Comparison of ENCODE assay signal across 8 cellular contexts in the genomic region with DNA sequence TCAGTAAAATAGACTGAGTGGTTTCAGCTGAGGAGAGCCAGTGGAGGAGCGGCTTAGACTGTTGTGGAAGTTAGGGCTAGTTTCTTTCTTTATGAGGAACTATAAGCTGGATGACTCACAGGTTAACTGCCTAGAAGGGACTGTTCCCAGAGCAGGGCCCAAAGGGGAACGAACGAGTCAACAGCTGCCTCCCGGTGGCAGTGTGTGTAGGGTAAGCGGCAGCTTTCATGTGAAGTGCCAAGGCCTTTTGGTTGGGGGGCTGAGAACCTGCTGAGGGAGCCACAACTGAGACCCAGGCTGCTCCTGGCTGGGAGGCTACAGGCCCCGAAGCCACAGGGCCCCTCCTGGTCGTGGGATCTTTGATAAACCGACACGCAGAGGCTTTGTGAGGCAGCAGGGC. TPM values are rescaled to one million over a fixed set of nuclear protein-coding genes. Genes with fewer than 3 reads are reported as not detected.
A peak's percentile ranks its signal among the peaks of the same experiment; 100 is the strongest.
DNase-seq lines count a peak whose midpoint lies in the region; ATAC-seq, FAIRE-seq and TF ChIP-seq lines count a peak whose summit lies in the region.

No MANE protein-coding gene starts in this region.

- no peak overlapping the region for H3K9ac ChIP-seq in endothelial cell of umbilical vein (replicated peaks; ENCODE audit: extremely low read depth, insufficient read depth, low read length)

- H3K4me3 ChIP-seq in endothelial cell of umbilical vein (replicated peaks in 1 of 3; ENCODE audit: insufficient read depth in 1 of 3, low read depth in 1 of 3, low read length in 3 of 3), result no peak overlapping the region
- H3K4me3 ChIP-seq in gastrocnemius medialis, result no peak overlapping the region

- no peak overlapping the region for H2AFZ ChIP-seq in endothelial cell of umbilical vein (ENCODE audit: low read depth, low read length)

- POLR2A ChIA-PET in endothelial cell of umbilical vein (lab: Charles Lee), result no interaction called here

- in situ Hi-C loops in G401 (cut with HindIII; ENCODE audit: low sequenced_read_pairs) (no loop called here), gastrocnemius medialis (cut with MboI; ENCODE audit: low sequenced_read_pairs in 4 of 4) (no loop called here)

- H3K27ac ChIP-seq in endothelial cell of umbilical vein (ENCODE audit: insufficient read depth, low read depth, low read length), result no peak overlapping the region
- peak overlapping the region; percentile 53 to 100 (median 71) for H3K27ac ChIP-seq in gastrocnemius medialis

- H3K27me3 ChIP-seq in endothelial cell of umbilical vein (ENCODE audit: control insufficient read depth in 2 of 2, insufficient read depth in 2 of 2, low read length in 2 of 2) (no peaks in the 10 kb centered on the region), gastrocnemius medialis (no peaks in the 10 kb centered on the region)

- intact Hi-C loops in endothelial cell of umbilical vein (cut with micrococcal nuclease), result no loop called here
- intact Hi-C loops in gastrocnemius medialis (cut with DNase I; ENCODE audit: low total_unique reads), result no loop called here

- H3K79me2 ChIP-seq in endothelial cell of umbilical vein (ENCODE audit: control insufficient read depth, insufficient read depth, low read length), result peaks cover 36% of the 10 kb centered on the region

- H3K9me1 ChIP-seq in endothelial cell of umbilical vein (replicated peaks; ENCODE audit: control insufficient read depth, extremely low read depth, insufficient read depth, low read length), result no peaks in the 10 kb centered on the region

- peaks cover 34 to 70% of the 10 kb centered on the region in 2 experiments for H3K36me3 ChIP-seq in endothelial cell of umbilical vein (ENCODE audit: control insufficient read depth in 2 of 2, extremely low read depth in 1 of 2, insufficient read depth in 2 of 2, low read length in 2 of 2)
- peaks cover 11 to 98% of the 10 kb centered on the region in 2 donors for H3K36me3 ChIP-seq in gastrocnemius medialis

- TF ChIP-seq POLR2A in endothelial cell of umbilical vein (IDR thresholded peaks at IDR 0.05; ENCODE audit: low read depth, low read length), result no peak
- TF ChIP-seq POLR2A in gastrocnemius medialis (IDR thresholded peaks at IDR 0.05), result no peak

- DNase-seq in G401 (ENCODE audit: low spot score) (peak; percentile 20), SIG-M5 (lab: John Stamatoyannopoulos, UW) (peak; percentile 82), endothelial cell of umbilical vein (ENCODE audit: low read depth, low spot score) (peak; percentile 46), gastrocnemius medialis (no peak), ureter (ENCODE audit: low spot score) (no peak)

- FAIRE-seq in endothelial cell of umbilical vein (lab: Jason Lieb, UNC), result peak; percentile 18

- H3K4me1 ChIP-seq in endothelial cell of umbilical vein (ENCODE audit: control insufficient read depth, extremely low read depth, insufficient read depth, low read length) (peaks cover 5% of the 10 kb centered on the region), gastrocnemius medialis (peaks cover 47 to 68% of the 10 kb centered on the region in 2 donors)

- TF ChIP-seq CTCF in endothelial cell of umbilical vein (IDR thresholded peaks at IDR 0.05; ENCODE audit: extremely low read depth in 1 of 2, insufficient read depth in 1 of 2, low read depth in 1 of 2, low read length in 2 of 2) (no peak), gastrocnemius medialis (IDR thresholded peaks at IDR 0.05 in 4 of 5, conservative IDR thresholded peaks at IDR 0.05 in 1 of 5) (no peak)

- no peak overlapping the region for H3K4me2 ChIP-seq in endothelial cell of umbilical vein (ENCODE audit: insufficient read depth, low read length)

- dilution Hi-C loops in endothelial cell of umbilical vein (cut with MboI; ENCODE audit: extremely low pct_ligation_motif_present, low sequenced_read_pairs), result no loop called here

- BruUV-seq in endothelial cell of umbilical vein (replicated peaks; lab: Mats Ljungman, UMichigan), result no TSS peak

- H3K9me3 ChIP-seq in endothelial cell of umbilical vein (replicated peaks; ENCODE audit: control insufficient read depth, insufficient read depth, low read length), result no peaks in the 10 kb centered on the region
- no peaks in the 10 kb centered on the region for H3K9me3 ChIP-seq in gastrocnemius medialis

- peaks cover 5% of the 10 kb centered on the region for H4K20me1 ChIP-seq in endothelial cell of umbilical vein (replicated peaks; ENCODE audit: control insufficient read depth, extremely low read depth, insufficient read depth, low read length)

- ATAC-seq in gastrocnemius medialis, result peak; percentile 21 to 34
- ATAC-seq in HG03442 (IDR thresholded peaks at IDR 0.05; ENCODE audit: unreplicated experiment), result no peak
- no peak for ATAC-seq in GM19023 (IDR thresholded peaks at IDR 0.05; ENCODE audit: unreplicated experiment)
- ATAC-seq in GM18517 (IDR thresholded peaks at IDR 0.05; ENCODE audit: unreplicated experiment), result no peak

- CTCF ChIA-PET in endothelial cell of umbilical vein (lab: Charles Lee), result interaction anchor here (1.0 to 1.3 kb wide), 3 partner anchors 10 to 65 kb away, joined by 3 to 8 read pairs (median 3); no protein-coding TSS in a partner anchor

TF ChIP-seq in endothelial cell of umbilical vein, 7 proteins besides CTCF, POLR2A, EP300 and RAD21:
- TF ChIP-seq EZH2 (IDR thresholded peaks at IDR 0.05; ENCODE audit: borderline replicate concordance, low read depth, low read length, severe bottlenecking), result no peak
- no peak for TF ChIP-seq POLR2AphosphoS5 (IDR thresholded peaks at IDR 0.05; ENCODE audit: insufficient read depth, low read depth, low read length)
- no peak for TF ChIP-seq MAX (IDR thresholded peaks at IDR 0.05; ENCODE audit: insufficient read depth, insufficient read length)
- peak; percentile 23 for TF ChIP-seq JUN (IDR thresholded peaks at IDR 0.05; ENCODE audit: borderline replicate concordance, insufficient read depth, insufficient read length, low read depth)
- TF ChIP-seq FOS (IDR thresholded peaks at IDR 0.05; ENCODE audit: borderline replicate concordance, insufficient read depth, low read length), result peak; percentile 63

RNA-seq across cellular contexts. Expression of gene SQSTM1, which starts 7.0 kb away (rescaled TPM):
- total RNA-seq in G401 (2014; rRNA removed; shearing (Covaris generic)), result 139 and 150 TPM in 2 replicates
- total RNA-seq in endothelial cell of umbilical vein (316 and 346 TPM in 2 replicates), gastrocnemius medialis (1,000 to 10,000 TPM; 1,080 to 1,340 (median 1,178) TPM), ureter (265 TPM)
- polyA plus RNA-seq in endothelial cell of umbilical vein, result 293 and 302 TPM in 2 replicates
- 161 and 215 TPM in 2 replicates for polyA plus RNA-seq in endothelial cell of umbilical vein (2011; cell fraction: cytosol; rRNA removed)
- 318 and 450 TPM in 2 replicates for polyA plus RNA-seq in endothelial cell of umbilical vein (2011; cell fraction: nucleus; rRNA removed)
- 253 and 324 TPM in 2 replicates for polyA plus RNA-seq in endothelial cell of umbilical vein (2012)
- polyA minus RNA-seq in endothelial cell of umbilical vein, result 329 and 383 TPM in 2 replicates
- 322 TPM for polyA minus RNA-seq in endothelial cell of umbilical vein (2011; cell fraction: cytosol; rRNA and poly(A)+ RNA removed)
- polyA minus RNA-seq in endothelial cell of umbilical vein (2011; cell fraction: nucleus; rRNA and poly(A)+ RNA removed), result 164 and 528 TPM in 2 replicates

RNA-seq across cellular contexts. Expression of gene MGAT4B, which starts 21.0 kb away (rescaled TPM):
- 122 and 128 TPM in 2 replicates for total RNA-seq in G401 (2014; rRNA removed; shearing (Covaris generic))
- total RNA-seq in endothelial cell of umbilical vein (226 and 243 TPM in 2 replicates), gastrocnemius medialis (10 to 100 TPM; 28.3 to 86.0 (median 61.4) TPM), ureter (93.8 TPM)
- polyA plus RNA-seq in endothelial cell of umbilical vein, result 243 and 300 TPM in 2 replicates
- 227 and 229 TPM in 2 replicates for polyA plus RNA-seq in endothelial cell of umbilical vein (2011; cell fraction: cytosol; rRNA removed)
- polyA plus RNA-seq in endothelial cell of umbilical vein (2011; cell fraction: nucleus; rRNA removed), result 434 and 609 TPM in 2 replicates
- 211 and 221 TPM in 2 replicates for polyA plus RNA-seq in endothelial cell of umbilical vein (2012)
- 149 and 172 TPM in 2 replicates for polyA minus RNA-seq in endothelial cell of umbilical vein
- 87.2 TPM for polyA minus RNA-seq in endothelial cell of umbilical vein (2011; cell fraction: cytosol; rRNA and poly(A)+ RNA removed)
- 91.5 and 136 TPM in 2 replicates for polyA minus RNA-seq in endothelial cell of umbilical vein (2011; cell fraction: nucleus; rRNA and poly(A)+ RNA removed)

RNA-seq across cellular contexts. Expression of gene MRNIP, which starts 30.9 kb away (rescaled TPM):
- total RNA-seq in G401 (2014; rRNA removed; shearing (Covaris generic)), result 22.0 and 38.5 TPM in 2 replicates
- total RNA-seq in endothelial cell of umbilical vein (17.6 and 19.1 TPM in 2 replicates), gastrocnemius medialis (10 to 100 TPM in 1 of 4 donors, 1 to 10 TPM in 3; 2.9 to 16.1 (median 8.3) TPM), ureter (40.5 TPM)
- 16.4 and 17.1 TPM in 2 replicates for polyA plus RNA-seq in endothelial cell of umbilical vein
- polyA plus RNA-seq in endothelial cell of umbilical vein (2011; cell fraction: cytosol; rRNA removed), result 7.8 and 10.3 TPM in 2 replicates
- polyA plus RNA-seq in endothelial cell of umbilical vein (2011; cell fraction: nucleus; rRNA removed), result 118 and 121 TPM in 2 replicates
- polyA plus RNA-seq in endothelial cell of umbilical vein (2012), result 18.5 and 19.7 TPM in 2 replicates
- polyA minus RNA-seq in endothelial cell of umbilical vein, result 16.5 and 26.7 TPM in 2 replicates
- polyA minus RNA-seq in endothelial cell of umbilical vein (2011; cell fraction: cytosol; rRNA and poly(A)+ RNA removed), result 3.3 TPM
- 14.5 and 24.5 TPM in 2 replicates for polyA minus RNA-seq in endothelial cell of umbilical vein (2011; cell fraction: nucleus; rRNA and poly(A)+ RNA removed)

RNA-seq across cellular contexts. Expression of gene LTC4S, which starts 33.9 kb away (rescaled TPM):
- 7.1 and 9.4 TPM in 2 replicates for total RNA-seq in G401 (2014; rRNA removed; shearing (Covaris generic))
- 0.88 and 0.95 TPM in 2 replicates for total RNA-seq in endothelial cell of umbilical vein
- polyA plus RNA-seq in endothelial cell of umbilical vein, result 6.3 and 14.1 TPM in 2 replicates
- 0.98 and 1.7 TPM in 2 replicates for polyA plus RNA-seq in endothelial cell of umbilical vein (2011; cell fraction: cytosol; rRNA removed)
- polyA plus RNA-seq in endothelial cell of umbilical vein (2011; cell fraction: nucleus; rRNA removed), result 2.3 and 3.3 TPM in 2 replicates
- 1.0 TPM in 1 of 2 replicates, not detected in the other for polyA plus RNA-seq in endothelial cell of umbilical vein (2012)
- 0.49 TPM in 1 of 2 replicates, not detected in the other for polyA minus RNA-seq in endothelial cell of umbilical vein
- not detected for polyA minus RNA-seq in endothelial cell of umbilical vein (2011; cell fraction: cytosol; rRNA and poly(A)+ RNA removed)
- polyA minus RNA-seq in endothelial cell of umbilical vein (2011; cell fraction: nucleus; rRNA and poly(A)+ RNA removed), result not detected in 2 replicates
- 10 to 100 TPM in 1 of 4 donors, 1 to 10 TPM in 3; 1.7 to 12.6 (median 5.6) TPM for total RNA-seq in gastrocnemius medialis
- total RNA-seq in ureter, result 13.7 TPM

Comparison
In these comparisons a context has a peak if more than half of its experiments do, and no peak if none do; other contexts are left out.
1. DNase-seq: peak in G401 (single experiment), SIG-M5 (single experiment) and endothelial cell of umbilical vein (single experiment); none in gastrocnemius medialis (0 of 2) and ureter (single experiment).
2. ATAC-seq: peak in gastrocnemius medialis (2 of 2); none in HG03442 (single experiment), GM19023 (single experiment) and GM18517 (single experiment).